35 cellular contexts compared by ENCODE assay signal in genomic region chr7:135197906-135198655, GRCh38. TPM values are rescaled to one million over a fixed set of nuclear protein-coding genes. Genes with fewer than 3 reads are reported as not detected.
DNase-seq lines count a peak whose midpoint lies in the region; ATAC-seq lines count a peak whose summit lies in the region.
"Had no signal": no experiment of that assay in that cellular context is flagged by ENCODE, and none has a peak within 500 bp of the region (broad histone marks: within the 10 kb centered on the region; RNA-seq: fewer than 3 reads in every experiment).

No MANE protein-coding gene starts in this region.

- H3K79me1 ChIP-seq in mesenchymal stem cell (replicated peaks; ENCODE audit: low read length, poor library complexity, severe bottlenecking): peaks cover 35% of the 10 kb centered on the region

- H3K9me2 ChIP-seq in GM23248 (ENCODE audit: insufficient read depth): no peaks in the 10 kb centered on the region

- no peak overlapping the region for H3K27ac ChIP-seq in GM23248
- no peak overlapping the region for H3K27ac ChIP-seq in mesenchymal stem cell (ENCODE audit: low read length, poor library complexity, severe bottlenecking)
- H3K27ac ChIP-seq: epithelial cell of prostate, foreskin keratinocyte, HL-60, left lung, testis, vagina had no signal

- H3K4me1 Mint-ChIP-seq in activated CD4-positive, alpha-beta T cell treated with anti-CD3 and anti-CD28 coated beads, Interleukin-2, amount 10 ng/mL, durations not matched to agents 24 days and 14 days: peaks cover 15% of the 10 kb centered on the region

- no peak overlapping the region for H4K8ac ChIP-seq in mesenchymal stem cell (ENCODE audit: low read length)

- H2BK5ac ChIP-seq in mesenchymal stem cell (ENCODE audit: low read depth, low read length, poor library complexity, severe bottlenecking): no peak overlapping the region

- H3K9ac ChIP-seq in GM23248 (no peak overlapping the region), mesenchymal stem cell (ENCODE audit: low read length) (no peak overlapping the region)

- H3K9me3 ChIP-seq in GM23248 (ENCODE audit: low read depth) (no peaks in the 10 kb centered on the region), mesenchymal stem cell (ENCODE audit: control insufficient read depth, low read length) (no peaks in the 10 kb centered on the region)
- H3K9me3 ChIP-seq: breast epithelium, left lung, testis, vagina had no signal

- no peaks in the 10 kb centered on the region for H3K9me3 Mint-ChIP-seq in activated CD4-positive, alpha-beta T cell treated with anti-CD3 and anti-CD28 coated beads, Interleukin-2, amount 10 ng/mL, durations not matched to agents 24 days and 14 days
- H3K9me3 Mint-ChIP-seq: activated T-cell treated with anti-CD3 and anti-CD28 coated beads, Interleukin-2, amount 50 U/mL, for 72 hours; CD4-positive, alpha-beta T cell; memory B cell; neural crest cell had no signal

- H3K79me2 ChIP-seq in GM23248 (ENCODE audit: insufficient read depth): no peaks in the 10 kb centered on the region

- H3K27me3 Mint-ChIP-seq in activated CD4-positive, alpha-beta T cell treated with anti-CD3 and anti-CD28 coated beads, Interleukin-2, amount 10 ng/mL, durations not matched to agents 24 days and 14 days: no peaks in the 10 kb centered on the region
- H3K27me3 Mint-ChIP-seq: CD4-positive, alpha-beta T cell; memory B cell; T-helper 17 cell had no signal

- H3K27me3 ChIP-seq in GM23248 (replicated peaks; ENCODE audit: insufficient read depth): no peaks in the 10 kb centered on the region
- no peaks in the 10 kb centered on the region for H3K27me3 ChIP-seq in mesenchymal stem cell (ENCODE audit: control insufficient read depth in 1 of 2, insufficient read depth in 1 of 2, low read length in 2 of 2)
- H3K27me3 ChIP-seq: breast epithelium, foreskin keratinocyte, left lung, testis, vagina had no signal

- no peak overlapping the region for H2BK120ac ChIP-seq in mesenchymal stem cell (ENCODE audit: low read depth, low read length)

- H3K23ac ChIP-seq in mesenchymal stem cell (ENCODE audit: low read length in 2 of 2): no peak overlapping the region

- H3K4me2 ChIP-seq in GM23248 (ENCODE audit: unreplicated experiment) (no peak overlapping the region), mesenchymal stem cell (ENCODE audit: low read length, poor library complexity, severe bottlenecking) (no peak overlapping the region)

- H3K36me3 Mint-ChIP-seq in activated CD4-positive, alpha-beta T cell treated with anti-CD3 and anti-CD28 coated beads, Interleukin-2, amount 10 ng/mL, durations not matched to agents 24 days and 14 days (ENCODE audit: low read depth): peaks cover 47% of the 10 kb centered on the region

- peak overlapping the region; percentile 25 for H3K27ac Mint-ChIP-seq in activated CD4-positive, alpha-beta T cell treated with anti-CD3 and anti-CD28 coated beads, Interleukin-2, amount 10 ng/mL, durations not matched to agents 24 days and 14 days
- H3K27ac Mint-ChIP-seq: activated T-cell treated with anti-CD3 and anti-CD28 coated beads, Interleukin-2, amount 50 U/mL, for 72 hours; CD4-positive, alpha-beta T cell; memory B cell had no signal

- H4K91ac ChIP-seq in mesenchymal stem cell (ENCODE audit: low read length): no peak overlapping the region

- H3K18ac ChIP-seq in mesenchymal stem cell (ENCODE audit: low read depth in 1 of 2, low read length in 2 of 2): no peak overlapping the region

- ATAC-seq in GM18861 (IDR thresholded peaks at IDR 0.05; ENCODE audit: unreplicated experiment): no peak
- ATAC-seq: activated CD4-positive, CD25-positive, alpha-beta regulatory T cell treated with anti-CD3 and anti-CD28 coated beads, Interleukin-2, amount 50 U/mL, for 24 hours; activated T-cell treated with anti-CD3 and anti-CD28 coated beads, Interleukin-2, amount 50 U/mL, for 72 hours; foreskin keratinocyte; PC-3; SK-N-SH treated with all-trans-retinoic acid at 6 μM for 48 hours; T-helper 17 cell had no signal

- peak overlapping the region; percentile 15 for H2AK5ac ChIP-seq in mesenchymal stem cell (ENCODE audit: low read length, severe bottlenecking)

- intact Hi-C loops in activated CD4-positive, alpha-beta T cell treated with anti-CD3 and anti-CD28 coated beads, Interleukin-2, amount 10 ng/mL, durations not matched to agents 24 days and 14 days (cut with micrococcal nuclease): no loop called here

- no peak overlapping the region for H2BK15ac ChIP-seq in mesenchymal stem cell (ENCODE audit: low read depth, poor library complexity, severe bottlenecking)

- H3K4me3 Mint-ChIP-seq in activated CD4-positive, alpha-beta T cell treated with anti-CD3 and anti-CD28 coated beads, Interleukin-2, amount 10 ng/mL, durations not matched to agents 24 days and 14 days: no peak overlapping the region
- H3K4me3 Mint-ChIP-seq: activated T-cell treated with anti-CD3 and anti-CD28 coated beads, Interleukin-2, amount 50 U/mL, for 72 hours; CD4-positive, alpha-beta T cell; memory B cell; neural crest cell; T-helper 17 cell had no signal

- no peak overlapping the region for H3K4ac ChIP-seq in mesenchymal stem cell (ENCODE audit: low read depth in 1 of 2, low read length in 2 of 2)

- H4K20me1 ChIP-seq in GM23248 (ENCODE audit: insufficient read depth): no peaks in the 10 kb centered on the region

- H3K4me1 ChIP-seq in GM23248 (ENCODE audit: insufficient read depth) (peaks cover 13% of the 10 kb centered on the region; the same call in 1 of the 2 replicates), mesenchymal stem cell (ENCODE audit: control insufficient read depth, insufficient read depth, low read depth, low read length) (peaks cover 38% of the 10 kb centered on the region)
- H3K4me1 ChIP-seq: breast epithelium, vagina had no signal

- H2AFZ ChIP-seq in GM23248 (no peak overlapping the region), mesenchymal stem cell (ENCODE audit: low read depth, low read length) (no peak overlapping the region)

- no peak overlapping the region for H2BK12ac ChIP-seq in mesenchymal stem cell (ENCODE audit: low read length in 2 of 2)

- H3K4me3 ChIP-seq in GM23248 (no peak overlapping the region), mesenchymal stem cell (ENCODE audit: insufficient read depth in 1 of 2, low read depth in 1 of 2, low read length in 2 of 2) (no peak overlapping the region)
- H3K4me3 ChIP-seq: breast epithelium, left lung, testis, vagina had no signal

- WGBS in GM23248 (ENCODE audit: low coverage in 1 of 2, low lambda C conversion rate in 2 of 2, missing lambda C conversion rate in 2 of 2), 2 experiments: 90 to 92% methylated on average over 15 of the region's 15 CpGs
- WGBS in mesenchymal stem cell: 98% methylated on average over 12 of the region's 15 CpGs

- H3K14ac ChIP-seq in mesenchymal stem cell (ENCODE audit: low read length in 2 of 2): no peak overlapping the region

- no peaks in the 10 kb centered on the region for H3F3A ChIP-seq in GM23248 (ENCODE audit: insufficient read depth)

- 0 out of 2 replicates have a peak, but pooled peaks cover 6% of the 10 kb centered on the region for H3K36me3 ChIP-seq in GM23248 (ENCODE audit: low read depth)
- peaks cover 46 to 86% of the 10 kb centered on the region in 2 experiments for H3K36me3 ChIP-seq in mesenchymal stem cell (ENCODE audit: control insufficient read depth in 1 of 2, insufficient read depth in 2 of 2, low read depth in 1 of 2, low read length in 2 of 2)
- H3K36me3 ChIP-seq: breast epithelium had no signal

- no peak for DNase-seq in activated CD4-positive, alpha-beta T cell treated with anti-CD3 and anti-CD28 coated beads, Interleukin-2, amount 10 ng/mL, durations not matched to agents 24 days and 14 days
- no peak for DNase-seq in activated CD4-positive, alpha-beta T cell treated with anti-CD3 and anti-CD28 coated beads for 4 hours
- DNase-seq in GM23248: peak; percentile 61
- DNase-seq in amniotic epithelial cell (ENCODE audit: low read depth): peak; percentile 55
- DNase-seq in mesenchymal stem cell: peak; percentile 7
- DNase-seq in HuH-7 (ENCODE audit: low spot score): no peak
- DNase-seq in NCI-H226: no peak
- DNase-seq: activated naive CD4-positive, alpha-beta T cell treated with Interleukin-2 at 50 U/mL for 16 hours; activated T-cell treated with anti-CD3 and anti-CD28 coated beads, Interleukin-2, amount 50 U/mL, for 72 hours; amniotic stem cell; CD4-positive, alpha-beta T cell; DMS79 treated with DMSO at 0.1 percent for 48 hours; effector CD4-positive, alpha-beta T cell; foreskin keratinocyte; islet precursor cell; left lung; NCI-H1417; NCI-H2029; NCI-H2227 treated with DMSO at 0.1 percent for 48 hours; NCI-H526 treated with DMSO at 0.1 percent for 48 hours; PC-3; small intestine; stimulated activated naive CD4-positive, alpha-beta T cell treated with Interleukin-2 at 50 U/mL for 16 hours; T-helper 17 cell; testis had no signal

- in situ Hi-C loops in GM23248 (cut with MboI): loop anchor here (25.0 kb wide), 1 partner anchor 536 kb away; no protein-coding TSS in a partner anchor

RNA-seq across cellular contexts. Expression of gene WDR91, which starts 13.2 kb away (rescaled TPM):
- 25.8 and 26.6 TPM in 2 replicates for total RNA-seq in activated CD4-positive, alpha-beta T cell treated with anti-CD3 and anti-CD28 coated beads, Interleukin-2, amount 10 ng/mL, durations not matched to agents 24 days and 14 days
- 3.4 and 8.3 TPM in 2 replicates for total RNA-seq in GM23248 (2014; rRNA removed; shearing (Covaris generic))
- polyA plus RNA-seq in GM23248 (2016; fragmentation: Nextera tagmentation; extraction: Ambion mirVana): 4.1 and 5.4 TPM in 2 replicates
- polyA plus RNA-seq in mesenchymal stem cell (2013, experiment 1 of 2): 4.2 TPM
- polyA plus RNA-seq in mesenchymal stem cell (2013, experiment 2 of 2): 4.1 TPM

RNA-seq across cellular contexts. Expression of gene CYREN, which starts 27.6 kb away (rescaled TPM):
- total RNA-seq in activated CD4-positive, alpha-beta T cell treated with anti-CD3 and anti-CD28 coated beads, Interleukin-2, amount 10 ng/mL, durations not matched to agents 24 days and 14 days: 52.8 and 55.1 TPM in 2 replicates
- 37.3 and 40.4 TPM in 2 replicates for total RNA-seq in GM23248 (2014; rRNA removed; shearing (Covaris generic))
- polyA plus RNA-seq in GM23248 (2016; fragmentation: Nextera tagmentation; extraction: Ambion mirVana): 38.3 and 38.7 TPM in 2 replicates
- 23.2 TPM for polyA plus RNA-seq in mesenchymal stem cell (2013, experiment 1 of 2)
- 23.5 TPM for polyA plus RNA-seq in mesenchymal stem cell (2013, experiment 2 of 2)

RNA-seq across cellular contexts. Expression of gene STRA8, which starts 35.6 kb away (rescaled TPM):
- not detected in 2 replicates for total RNA-seq in activated CD4-positive, alpha-beta T cell treated with anti-CD3 and anti-CD28 coated beads, Interleukin-2, amount 10 ng/mL, durations not matched to agents 24 days and 14 days
- not detected in 2 replicates for total RNA-seq in GM23248 (2014; rRNA removed; shearing (Covaris generic))
- not detected in 2 replicates for polyA plus RNA-seq in GM23248 (2016; fragmentation: Nextera tagmentation; extraction: Ambion mirVana)
- not detected for polyA plus RNA-seq in mesenchymal stem cell (2013, experiment 1 of 2)
- polyA plus RNA-seq in mesenchymal stem cell (2013, experiment 2 of 2): not detected
- total RNA-seq: A172; activated T-cell treated with anti-CD3 and anti-CD28 coated beads, Interleukin-2, amount 50 U/mL, for 72 hours; breast epithelium; CD4-positive, alpha-beta T cell; foreskin keratinocyte; left lung; neural crest cell; PC-3; T-helper 17 cell; vagina had no signal
- polyA plus RNA-seq: foreskin keratinocyte, small intestine had no signal

RNA-seq across cellular contexts. Expression of gene TMEM140, which starts 50.2 kb away (rescaled TPM):
- 2.2 TPM in 2 replicates for total RNA-seq in activated CD4-positive, alpha-beta T cell treated with anti-CD3 and anti-CD28 coated beads, Interleukin-2, amount 10 ng/mL, durations not matched to agents 24 days and 14 days
- 1.6 and 4.4 TPM in 2 replicates for total RNA-seq in GM23248 (2014; rRNA removed; shearing (Covaris generic))
- 6.1 and 6.5 TPM in 2 replicates for polyA plus RNA-seq in GM23248 (2016; fragmentation: Nextera tagmentation; extraction: Ambion mirVana)
- 3.2 TPM for polyA plus RNA-seq in mesenchymal stem cell (2013, experiment 1 of 2)
- polyA plus RNA-seq in mesenchymal stem cell (2013, experiment 2 of 2): 3.7 TPM
- total RNA-seq: foreskin keratinocyte, PC-3 had no signal

Comparison
In these comparisons a context has a peak if more than half of its experiments do, and no peak if none do; other contexts are left out.
1. DNase-seq: peak in GM23248 (single experiment), amniotic epithelial cell (single experiment) and mesenchymal stem cell (single experiment); none in activated CD4-positive, alpha-beta T cell treated with anti-CD3 and anti-CD28 coated beads, Interleukin-2, amount 10 ng/mL, durations not matched to agents 24 days and 14 days (single experiment), activated CD4-positive, alpha-beta T cell treated with anti-CD3 and anti-CD28 coated beads for 4 hours (0 of 2), HuH-7 (single experiment) and NCI-H226 (single experiment).